10 cellular contexts compared by ENCODE assay signal in genomic region chr2:187299122-187299906, GRCh38.
DNase-seq lines count a peak whose midpoint lies in the region; ATAC-seq and TF ChIP-seq lines count a peak whose summit lies in the region.
"Had no signal": no experiment of that assay in that cellular context is flagged by ENCODE, and none has a peak within 500 bp of the region (broad histone marks: within the 10 kb centered on the region; RNA-seq: fewer than 3 reads in every experiment).

No MANE protein-coding gene starts in this region.

- ATAC-seq in Right ventricle myocardium inferior (peak; percentile 42), PC-3 (peak; percentile 27; the same call in 1 of the 2 replicates), aorta (ENCODE audit: low FRiP score) (peak; percentile 63)

- no peak overlapping the region for H3K4me3 ChIP-seq in PC-3 (ENCODE audit: low read length)
- no peak overlapping the region for H3K4me3 ChIP-seq in foreskin fibroblast (ENCODE audit: low read depth in 1 of 2, low read length in 2 of 2)
- H3K4me3 ChIP-seq in aorta (ENCODE audit: low read length in 2 of 2): no peak overlapping the region
- H3K4me3 ChIP-seq in sigmoid colon: no peak overlapping the region
- no peak overlapping the region for H3K4me3 ChIP-seq in colonic mucosa
- H3K4me3 ChIP-seq: suprapubic skin had no signal

- TF ChIP-seq CTCF in PC-3 (conservative IDR thresholded peaks at IDR 0.05; ENCODE audit: low read depth, low read length): peak; percentile 59
- TF ChIP-seq CTCF in foreskin fibroblast (IDR thresholded peaks at IDR 0.05; ENCODE audit: low read depth, low read length): peak; percentile 28
- no peak for TF ChIP-seq CTCF in sigmoid colon (IDR thresholded peaks at IDR 0.05)
- TF ChIP-seq CTCF in colonic mucosa (IDR thresholded peaks at IDR 0.05): no peak

- intact Hi-C loops in Right ventricle myocardium inferior (cut with DNase I) (loop anchor here (2.0 kb wide), 1 partner anchor 147 kb away; no protein-coding TSS in a partner anchor), cardiac septum (cut with DNase I) (no loop called here), PC-3 (cut with micrococcal nuclease) (loop anchor here (2.0 to 5.0 kb wide), 3 partner anchors 153 to 397 kb away; no protein-coding TSS in a partner anchor), aorta (cut with DNase I) (loop anchor here in 1 of 2 donors (5.0 kb wide), 1 partner anchor 153 kb away; no protein-coding TSS in a partner anchor), sigmoid colon (cut with DNase I) (no loop called here), colonic mucosa (cut with DNase I) (no loop called here)

- no peaks in the 10 kb centered on the region for H3K36me3 ChIP-seq in PC-3 (ENCODE audit: low read depth, low read length)
- no peaks in the 10 kb centered on the region for H3K36me3 ChIP-seq in aorta (ENCODE audit: control insufficient read depth in 1 of 2, insufficient read depth in 2 of 2, low read length in 1 of 2)
- no peaks in the 10 kb centered on the region for H3K36me3 ChIP-seq in sigmoid colon
- no peaks in the 10 kb centered on the region for H3K36me3 ChIP-seq in colonic mucosa
- H3K36me3 ChIP-seq: suprapubic skin had no signal

- DNase-seq in Right ventricle myocardium inferior (ENCODE audit: missing footprints) (no peak), cardiac septum (ENCODE audit: low spot score) (no peak), PC-3 (peak; percentile 27), foreskin fibroblast (peak in 1 of 2 donors; percentile 66), aorta (no peak), mucosa of gallbladder (ENCODE audit: low spot score) (no peak), sigmoid colon (no peak), colonic mucosa (no peak)
- DNase-seq: glutamatergic neuron had no signal

- no peak overlapping the region for H3K4me2 ChIP-seq in PC-3 (ENCODE audit: low read length)

- TF ChIP-seq EP300 in sigmoid colon (IDR thresholded peaks at IDR 0.05): no peak

- no peaks in the 10 kb centered on the region for H3F3A ChIP-seq in PC-3 (ENCODE audit: low read length, unreplicated experiment)

- CTCF ChIA-PET in PC-3 (lab: Charles Lee): no interaction called here

- H3K4me1 ChIP-seq in PC-3 (ENCODE audit: insufficient read depth, low read length) (no peaks in the 10 kb centered on the region), aorta (ENCODE audit: control insufficient read depth in 1 of 2, insufficient read depth in 2 of 2, low read length in 2 of 2) (no peaks in the 10 kb centered on the region), sigmoid colon (no peaks in the 10 kb centered on the region), colonic mucosa (no peaks in the 10 kb centered on the region)
- H3K4me1 ChIP-seq: suprapubic skin had no signal

- POLR2A ChIA-PET in PC-3 (lab: Charles Lee; ENCODE audit: unreplicated experiment): no interaction called here

- H3K27ac ChIP-seq in PC-3 (ENCODE audit: low read length): no peak overlapping the region
- H3K27ac ChIP-seq in aorta (ENCODE audit: low read depth in 1 of 2, low read length in 2 of 2): no peak overlapping the region
- no peak overlapping the region for H3K27ac ChIP-seq in sigmoid colon
- H3K27ac ChIP-seq in colonic mucosa: no peak overlapping the region
- H3K27ac ChIP-seq: suprapubic skin had no signal

- TF ChIP-seq POLR2A in sigmoid colon (IDR thresholded peaks at IDR 0.05): no peak

- H3K79me2 ChIP-seq in PC-3 (ENCODE audit: low read length): no peaks in the 10 kb centered on the region

- BruUV-seq in PC-3 (replicated peaks; lab: Mats Ljungman, UMichigan): no TSS peak

- H3K9me3 ChIP-seq in PC-3 (ENCODE audit: low read length): no peaks in the 10 kb centered on the region
- H3K9me3 ChIP-seq in aorta (ENCODE audit: control insufficient read depth, low read length): no peaks in the 10 kb centered on the region
- no peaks in the 10 kb centered on the region for H3K9me3 ChIP-seq in sigmoid colon
- no peaks in the 10 kb centered on the region for H3K9me3 ChIP-seq in colonic mucosa
- H3K9me3 ChIP-seq: suprapubic skin had no signal

- H3K27me3 ChIP-seq in PC-3 (ENCODE audit: low read length) (no peaks in the 10 kb centered on the region), aorta (ENCODE audit: control insufficient read depth in 1 of 2, insufficient read depth in 2 of 2, low read length in 1 of 2) (no peaks in the 10 kb centered on the region), sigmoid colon (no peaks in the 10 kb centered on the region), colonic mucosa (no peaks in the 10 kb centered on the region)
- H3K27me3 ChIP-seq: suprapubic skin had no signal

- H2AFZ ChIP-seq in PC-3 (ENCODE audit: low read length): no peak overlapping the region

- no peaks in the 10 kb centered on the region for H3K9me2 ChIP-seq in PC-3 (replicated peaks; ENCODE audit: low read length)

- H4K20me1 ChIP-seq in PC-3 (ENCODE audit: low read length): no peaks in the 10 kb centered on the region

- H3K9ac ChIP-seq in PC-3 (ENCODE audit: low read length): no peak overlapping the region
- no peak overlapping the region for H3K9ac ChIP-seq in colonic mucosa (ENCODE audit: low read depth in 2 of 2, low read length in 2 of 2)

Comparison
In these comparisons a context has a peak if more than half of its experiments do, and no peak if none do; other contexts are left out.
1. intact Hi-C loops: an anchor here in Right ventricle myocardium inferior (2.0 kb wide) and PC-3 (2.0 to 5.0 kb wide); none called in cardiac septum, sigmoid colon and colonic mucosa.
2. CTCF ChIP-seq: peak in PC-3 (single experiment) and foreskin fibroblast (single experiment); none in sigmoid colon (0 of 4) and colonic mucosa (single experiment).
3. Peak in every context shown above with its lines, with median percentiles within 50 percentile points of each other: ATAC-seq.